ENCODE assay signal across 8 cellular contexts in the genomic region with DNA sequence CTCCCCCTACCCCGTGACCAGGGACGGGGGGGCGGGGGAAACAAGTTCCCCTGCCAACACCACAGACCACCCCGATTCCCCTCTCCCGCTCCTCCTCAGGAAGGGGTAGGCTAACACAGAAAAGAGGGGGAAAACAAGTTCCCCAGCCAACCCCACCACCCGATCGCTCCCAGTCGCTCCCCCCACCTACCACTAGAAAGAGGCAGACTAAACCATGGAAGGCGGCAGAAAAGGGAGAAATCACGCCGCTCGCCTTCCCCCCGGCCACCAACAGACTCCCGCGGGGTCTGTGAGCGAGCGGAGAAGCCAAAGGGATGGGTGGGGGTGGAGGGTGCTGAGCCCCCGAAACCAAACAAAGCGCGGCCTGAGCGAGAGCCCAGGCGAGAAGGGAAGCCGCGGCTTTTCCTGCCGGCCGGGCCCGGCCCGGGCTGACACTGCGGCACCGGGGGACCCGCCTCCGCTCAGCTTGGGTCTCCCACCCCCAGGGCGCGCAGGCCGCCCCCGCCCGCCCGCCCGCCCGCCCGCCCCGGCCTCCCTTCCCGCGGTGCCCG. TPM values are rescaled to one million over a fixed set of nuclear protein-coding genes. Genes with fewer than 3 reads are reported as not detected.
DNase-seq lines count a peak whose midpoint lies in the region; ATAC-seq, FAIRE-seq and TF ChIP-seq lines count a peak whose summit lies in the region.

No MANE protein-coding gene starts in this region.

- no peaks in the 10 kb centered on the region for H3K36me3 ChIP-seq in prostate gland

- peak overlapping the region; percentile 98 for H3K4me3 Mint-ChIP-seq in activated naive CD8-positive, alpha-beta T cell treated with anti-CD3 and anti-CD28 coated beads, Interleukin-2, amount 10 ng/mL, durations not matched to agents 7 days and 5 days

- H3K36me3 Mint-ChIP-seq in activated naive CD8-positive, alpha-beta T cell treated with anti-CD3 and anti-CD28 coated beads, Interleukin-2, amount 10 ng/mL, durations not matched to agents 7 days and 5 days = peaks cover 2% of the 10 kb centered on the region

- peak overlapping the region; percentile 69 to 82 for H3K4me3 ChIP-seq in prostate gland

- peak overlapping the region; percentile 98 to 99 for H3K27ac ChIP-seq in prostate gland

- TF ChIP-seq CTCF in prostate gland (IDR thresholded peaks at IDR 0.05) = no peak

- H3K27ac Mint-ChIP-seq in activated naive CD8-positive, alpha-beta T cell treated with anti-CD3 and anti-CD28 coated beads, Interleukin-2, amount 10 ng/mL, durations not matched to agents 7 days and 5 days = peak overlapping the region; percentile 98

- H3K9me3 ChIP-seq in prostate gland = no peaks in the 10 kb centered on the region

- ATAC-seq in activated naive CD8-positive, alpha-beta T cell treated with anti-CD3 and anti-CD28 coated beads, Interleukin-2, amount 10 ng/mL, durations not matched to agents 7 days and 5 days (ENCODE audit: low read depth) = peak; percentile 5
- ATAC-seq in left ventricle myocardium superior (peak; percentile 0), HG02938 (IDR thresholded peaks at IDR 0.05; ENCODE audit: unreplicated experiment) (no peak)

- peaks cover 25% of the 10 kb centered on the region for H3K4me1 Mint-ChIP-seq in activated naive CD8-positive, alpha-beta T cell treated with anti-CD3 and anti-CD28 coated beads, Interleukin-2, amount 10 ng/mL, durations not matched to agents 7 days and 5 days

- POLR2A ChIA-PET in activated naive CD8-positive, alpha-beta T cell treated with anti-CD3 and anti-CD28 coated beads, Interleukin-2, amount 10 ng/mL, durations not matched to agents 7 days and 5 days (lab: Charles Lee) = interaction anchor here (0.6 kb wide), 1 partner anchor 26 kb away, joined by 3 read pairs; no protein-coding TSS in a partner anchor

- no peaks in the 10 kb centered on the region for H3K27me3 ChIP-seq in prostate gland (replicated peaks; ENCODE audit: insufficient read depth)

- WGBS in prostate gland = under 1% methylated on average over 33 of the region's 45 CpGs

- peaks cover 2% of the 10 kb centered on the region for H3K4me1 ChIP-seq in prostate gland (replicated peaks)

- intact Hi-C loops in left ventricle myocardium superior (cut with micrococcal nuclease) = loop anchor here (5.0 to 10.0 kb wide), 2 partner anchors 50 to 437 kb away; no protein-coding TSS in a partner anchor
- intact Hi-C loops in prostate gland (cut with DNase I) = loop anchor here (5.0 kb wide), 1 partner anchor 682 kb away; no protein-coding TSS in a partner anchor

- peak; percentile 23 for FAIRE-seq in GM19239 (lab: Jason Lieb, UNC)

- no peaks in the 10 kb centered on the region for H3K9me3 Mint-ChIP-seq in activated naive CD8-positive, alpha-beta T cell treated with anti-CD3 and anti-CD28 coated beads, Interleukin-2, amount 10 ng/mL, durations not matched to agents 7 days and 5 days

- peak; percentile 29 for TF ChIP-seq POLR2A in prostate gland (IDR thresholded peaks at IDR 0.05)

- H3K27me3 Mint-ChIP-seq in activated naive CD8-positive, alpha-beta T cell treated with anti-CD3 and anti-CD28 coated beads, Interleukin-2, amount 10 ng/mL, durations not matched to agents 7 days and 5 days = no peaks in the 10 kb centered on the region

- peak in 13 of 14 donors; percentile 32 to 78 (median 62) for DNase-seq in C1 segment of cervical spinal cord (lab: John Stamatoyannopoulos, UW)
- no peak for DNase-seq in GM19239 (ENCODE audit: insufficient read length, low spot score)
- DNase-seq in NCI-H526 treated with DMSO at 0.1 percent for 48 hours (lab: John Stamatoyannopoulos, UW) = peak; percentile 37
- DNase-seq in activated naive CD8-positive, alpha-beta T cell treated with anti-CD3 and anti-CD28 coated beads, Interleukin-2, amount 10 ng/mL, durations not matched to agents 7 days and 5 days = no peak
- no peak for DNase-seq in left ventricle myocardium superior
- peak; percentile 23 for DNase-seq in prostate gland (ENCODE audit: low spot score)
- no peak for DNase-seq in mesenteric fat pad (ENCODE audit: low spot score)

RNA-seq across cellular contexts. Expression of gene FBXO11, which starts 1.3 kb away (rescaled TPM):
- 10 to 100 TPM; 61.1 to 64.0 TPM for total RNA-seq in activated naive CD8-positive, alpha-beta T cell treated with anti-CD3 and anti-CD28 coated beads, Interleukin-2, amount 10 ng/mL, durations not matched to agents 7 days and 5 days
- 36.6 TPM for total RNA-seq in left ventricle myocardium superior
- total RNA-seq in prostate gland = 10 to 100 TPM; 48.4 to 54.2 TPM
- total RNA-seq in mesenteric fat pad = 59.3 TPM

Comparison
In these comparisons a context has a peak if more than half of its experiments do, and no peak if none do; other contexts are left out.
1. DNase-seq: peak in C1 segment of cervical spinal cord (13 of 14), NCI-H526 treated with DMSO at 0.1 percent for 48 hours (single experiment) and prostate gland (single experiment); none in GM19239 (single experiment), activated naive CD8-positive, alpha-beta T cell treated with anti-CD3 and anti-CD28 coated beads, Interleukin-2, amount 10 ng/mL, durations not matched to agents 7 days and 5 days (single experiment), left ventricle myocardium superior (single experiment) and mesenteric fat pad (single experiment).